8 cellular contexts compared by ENCODE assay signal in the genomic region with DNA sequence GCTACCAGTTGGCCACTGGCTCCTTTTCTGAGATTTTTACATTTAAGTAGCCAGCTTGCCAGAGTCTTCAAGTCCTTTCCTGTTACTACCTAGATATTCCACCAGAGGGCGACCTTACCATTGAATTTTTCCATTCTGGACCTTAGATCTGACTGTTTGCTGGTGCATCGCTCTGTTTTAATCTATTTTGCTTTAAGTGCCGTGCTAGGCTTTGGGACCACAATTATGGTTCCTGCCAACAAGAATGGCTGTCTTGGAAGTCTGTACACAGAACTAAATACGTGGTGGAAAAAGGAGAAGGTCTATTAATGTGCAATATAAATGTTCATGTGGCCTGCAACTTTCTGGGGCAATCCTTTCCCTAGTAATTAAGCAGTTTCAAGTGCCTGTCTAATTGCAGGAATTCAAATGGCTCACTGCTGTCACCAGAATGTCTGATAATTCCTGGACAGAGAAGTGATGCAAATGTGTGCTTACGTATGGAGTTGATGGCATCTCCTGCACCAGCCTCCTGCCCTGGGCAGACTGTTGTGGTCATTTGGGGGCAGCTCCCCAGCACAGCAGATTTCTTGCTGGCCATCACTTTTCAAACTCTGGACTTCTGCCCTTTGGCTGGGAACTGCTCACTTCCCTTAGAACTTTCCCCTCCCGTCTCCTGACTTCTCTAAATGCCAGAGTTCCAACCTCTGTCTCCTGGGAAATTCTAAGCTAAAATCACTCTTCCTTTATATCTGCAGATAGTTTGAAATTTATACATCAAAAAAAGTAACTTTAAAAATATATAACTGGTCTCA. TPM values are rescaled to one million over a fixed set of nuclear protein-coding genes. Genes with fewer than 3 reads are reported as not detected.
DNase-seq lines count a peak whose midpoint lies in the region; ATAC-seq and TF ChIP-seq lines count a peak whose summit lies in the region.

No MANE protein-coding gene starts in this region.

- BruUV-seq in mammary epithelial cell (replicated peaks; lab: Mats Ljungman, UMichigan): no TSS peak

- DNase-seq in stimulated activated CD4-positive, alpha-beta T cell treated with anti-CD3 and anti-CD28 coated beads, Interleukin-15, amount 100 ng/mL, for 24 hours: peak; percentile 48
- no peak for DNase-seq in stimulated activated CD4-positive, alpha-beta T cell treated with anti-CD3 and anti-CD28 coated beads, Interleukin-4, amount 100 ng/mL, for 1 hour
- DNase-seq in NCI-H128 (lab: John Stamatoyannopoulos, UW; ENCODE audit: unreplicated experiment) (peak; percentile 11), SK-MEL-5 (ENCODE audit: low read depth, low spot score) (peak; percentile 84), mammary epithelial cell (peak; percentile 52), iris pigment epithelial cell (ENCODE audit: low read depth) (peak; percentile 84)
- DNase-seq in stimulated activated CD4-positive, alpha-beta T cell treated with anti-CD3 and anti-CD28 coated beads, Interleukin-2, amount 100 ng/mL, for 48 hours: peak; percentile 41 to 46

- TF ChIP-seq CTCF in mammary epithelial cell (conservative IDR thresholded peaks at IDR 0.05 in 1 of 2, IDR thresholded peaks at IDR 0.05 in 1 of 2; ENCODE audit: extremely low read depth in 1 of 2, insufficient read depth in 1 of 2, low read depth in 1 of 2, low read length in 2 of 2): peak; percentile 67 to 73

- H3K36me3 ChIP-seq in mammary epithelial cell (ENCODE audit: insufficient read depth, low read length): no peaks in the 10 kb centered on the region

- H3K4me1 ChIP-seq in mammary epithelial cell (ENCODE audit: insufficient read depth, low read length): no peaks in the 10 kb centered on the region

- H3K27ac ChIP-seq in mammary epithelial cell (ENCODE audit: insufficient read depth, low read depth, low read length): no peak overlapping the region

- intact Hi-C loops in mammary epithelial cell (cut with micrococcal nuclease): loop anchor here (1.0 kb wide), 4 partner anchors 67 to 233 kb away; no protein-coding TSS in a partner anchor

- dilution Hi-C loops in mammary epithelial cell (cut with HindIII; ENCODE audit: low sequenced_read_pairs): no loop called here

- H3K9ac ChIP-seq in mammary epithelial cell (ENCODE audit: insufficient read depth, low read length): no peak overlapping the region

- WGBS in mammary epithelial cell (ENCODE audit: low coverage, missing lambda C conversion rate): 23% methylated on average over 6 of the region's 6 CpGs

- H3K9me3 ChIP-seq in mammary epithelial cell (replicated peaks; ENCODE audit: insufficient read depth, low read length): no peaks in the 10 kb centered on the region

- no peak overlapping the region for H3K4me3 ChIP-seq in mammary epithelial cell (replicated peaks in 1 of 3; ENCODE audit: insufficient read depth in 1 of 3, low read depth in 2 of 3, low read length in 3 of 3)

- H2AFZ ChIP-seq in mammary epithelial cell (ENCODE audit: low read depth, low read length): no peak overlapping the region

- in situ Hi-C loops in SK-MEL-5 (cut with HindIII; ENCODE audit: low pct_unique_long_range_greater_than_20kb, low sequenced_read_pairs) (no loop called here), mammary epithelial cell (cut with MboI; ENCODE audit: low sequenced_read_pairs in 2 of 2) (loop anchor here (5.0 to 25.0 kb wide), 4 partner anchors 70 to 232 kb away; no protein-coding TSS in a partner anchor)

- no peaks in the 10 kb centered on the region for H3K79me2 ChIP-seq in mammary epithelial cell (ENCODE audit: insufficient read depth, low read length)

- no peak overlapping the region for H3K4me2 ChIP-seq in mammary epithelial cell (ENCODE audit: insufficient read depth, low read depth, low read length)

- H4K20me1 ChIP-seq in mammary epithelial cell (ENCODE audit: insufficient read depth, low read length): no peaks in the 10 kb centered on the region

- H3K27me3 ChIP-seq in mammary epithelial cell (ENCODE audit: insufficient read depth, low read length): peaks cover 11% of the 10 kb centered on the region

- CTCF ChIA-PET in mammary epithelial cell (lab: Charles Lee; ENCODE audit: low non-redundant PET): interaction anchor here (0.7 kb wide), 1 partner anchor 531 kb away, joined by 3 read pairs; no protein-coding TSS in a partner anchor

- no peak for ATAC-seq in GM21381 (IDR thresholded peaks at IDR 0.05; ENCODE audit: unreplicated experiment)

RNA-seq across cellular contexts. Expression of a gene that starts 5.6 kb away (rescaled TPM):
- total RNA-seq in SK-MEL-5 (2014; rRNA removed; shearing (Covaris generic)): 0.13 and 0.16 TPM in 2 replicates
- polyA plus RNA-seq in SK-MEL-5 (2015; cell fraction: cytosol; rRNA removed): 0.83 and 0.98 TPM in 2 replicates
- polyA plus RNA-seq in SK-MEL-5 (2015; cell fraction: nucleus; rRNA removed): 0.62 and 0.68 TPM in 2 replicates
- under 1 TPM in 1 of 2 donors, not detected in 1; 0.33 TPM for total RNA-seq in mammary epithelial cell
- polyA plus RNA-seq in mammary epithelial cell: 0.18 TPM
- not detected for polyA minus RNA-seq in mammary epithelial cell

RNA-seq across cellular contexts. Expression of a gene that starts 46.6 kb away (rescaled TPM):
- 96.2 and 107 TPM in 2 replicates for total RNA-seq in SK-MEL-5 (2014; rRNA removed; shearing (Covaris generic))
- polyA plus RNA-seq in SK-MEL-5 (2015; cell fraction: cytosol; rRNA removed): 137 and 185 TPM in 2 replicates
- polyA plus RNA-seq in SK-MEL-5 (2015; cell fraction: nucleus; rRNA removed): 311 and 340 TPM in 2 replicates
- total RNA-seq in mammary epithelial cell: 100 to 1,000 TPM; 114 to 245 TPM
- polyA plus RNA-seq in mammary epithelial cell: 122 TPM
- 102 TPM for polyA minus RNA-seq in mammary epithelial cell

RNA-seq across cellular contexts. Expression of a gene that starts 58.4 kb away (rescaled TPM):
- 7.1 and 8.7 TPM in 2 replicates for total RNA-seq in SK-MEL-5 (2014; rRNA removed; shearing (Covaris generic))
- polyA plus RNA-seq in SK-MEL-5 (2015; cell fraction: cytosol; rRNA removed): 28.7 and 38.0 TPM in 2 replicates
- polyA plus RNA-seq in SK-MEL-5 (2015; cell fraction: nucleus; rRNA removed): 12.5 and 14.2 TPM in 2 replicates
- total RNA-seq in mammary epithelial cell: under 1 TPM in 1 of 2 donors, not detected in 1; 0.33 TPM
- 1.9 TPM for polyA plus RNA-seq in mammary epithelial cell
- not detected for polyA minus RNA-seq in mammary epithelial cell
